ENCODE assay signal across 1 cellular context in the genomic region with DNA sequence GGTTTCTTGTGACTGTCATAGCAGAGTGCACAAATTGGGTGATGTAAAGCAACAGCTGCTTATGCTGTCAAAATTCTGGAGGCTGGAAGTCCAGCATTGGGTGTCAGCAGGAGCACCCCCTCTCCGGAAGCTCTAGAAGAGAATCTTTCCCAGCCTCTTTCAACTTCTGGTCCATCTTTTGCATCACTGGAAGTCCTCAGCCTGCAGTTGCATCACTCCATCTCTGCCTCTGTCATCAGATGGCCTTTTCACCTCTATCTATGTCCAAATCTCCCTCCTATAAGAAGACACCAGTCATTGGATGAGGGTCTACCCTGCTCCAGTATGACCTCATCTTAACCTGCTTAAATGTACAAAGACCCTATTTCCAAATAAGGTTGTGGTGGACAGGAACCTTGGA.
TF ChIP-seq lines count a peak whose summit lies in the region.

No MANE protein-coding gene starts in this region.

TF ChIP-seq in K562, 482 proteins besides CTCF, POLR2A, EP300 and RAD21 (continued from another document):
- no peak for TF ChIP-seq ZNF699 (CRISPR knock-in tag; IDR thresholded peaks at IDR 0.05; ENCODE audit: insufficient replicate concordance)
- no peak for TF ChIP-seq POLR2B (IDR thresholded peaks at IDR 0.05; ENCODE audit: low read depth, partially characterized antibody)
- TF ChIP-seq, protein P1, sequence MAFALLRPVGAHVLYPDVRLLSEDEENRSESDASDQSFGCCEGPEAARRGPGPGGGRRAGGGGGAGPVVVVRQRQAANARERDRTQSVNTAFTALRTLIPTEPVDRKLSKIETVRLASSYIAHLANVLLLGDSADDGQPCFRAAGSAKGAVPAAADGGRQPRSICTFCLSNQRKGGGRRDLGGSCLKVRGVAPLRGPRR (CRISPR knock-in tag; IDR thresholded peaks at IDR 0.05), result no peak
- no peak for TF ChIP-seq KDM4B (IDR thresholded peaks at IDR 0.05; ENCODE audit: borderline replicate concordance in 2 of 2, low read depth in 1 of 2)
- TF ChIP-seq, protein P2, sequence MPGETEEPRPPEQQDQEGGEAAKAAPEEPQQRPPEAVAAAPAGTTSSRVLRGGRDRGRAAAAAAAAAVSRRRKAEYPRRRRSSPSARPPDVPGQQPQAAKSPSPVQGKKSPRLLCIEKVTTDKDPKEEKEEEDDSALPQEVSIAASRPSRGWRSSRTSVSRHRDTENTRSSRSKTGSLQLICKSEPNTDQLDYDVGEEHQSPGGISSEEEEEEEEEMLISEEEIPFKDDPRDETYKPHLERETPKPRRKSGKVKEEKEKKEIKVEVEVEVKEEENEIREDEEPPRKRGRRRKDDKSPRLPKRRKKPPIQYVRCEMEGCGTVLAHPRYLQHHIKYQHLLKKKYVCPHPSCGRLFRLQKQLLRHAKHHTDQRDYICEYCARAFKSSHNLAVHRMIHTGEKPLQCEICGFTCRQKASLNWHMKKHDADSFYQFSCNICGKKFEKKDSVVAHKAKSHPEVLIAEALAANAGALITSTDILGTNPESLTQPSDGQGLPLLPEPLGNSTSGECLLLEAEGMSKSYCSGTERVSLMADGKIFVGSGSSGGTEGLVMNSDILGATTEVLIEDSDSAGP (CRISPR knock-in tag; IDR thresholded peaks at IDR 0.05), result no peak
- TF ChIP-seq RBM34 (IDR thresholded peaks at IDR 0.05; ENCODE audit: borderline replicate concordance, insufficient read depth, low read length), result no peak
- TF ChIP-seq, protein P3, sequence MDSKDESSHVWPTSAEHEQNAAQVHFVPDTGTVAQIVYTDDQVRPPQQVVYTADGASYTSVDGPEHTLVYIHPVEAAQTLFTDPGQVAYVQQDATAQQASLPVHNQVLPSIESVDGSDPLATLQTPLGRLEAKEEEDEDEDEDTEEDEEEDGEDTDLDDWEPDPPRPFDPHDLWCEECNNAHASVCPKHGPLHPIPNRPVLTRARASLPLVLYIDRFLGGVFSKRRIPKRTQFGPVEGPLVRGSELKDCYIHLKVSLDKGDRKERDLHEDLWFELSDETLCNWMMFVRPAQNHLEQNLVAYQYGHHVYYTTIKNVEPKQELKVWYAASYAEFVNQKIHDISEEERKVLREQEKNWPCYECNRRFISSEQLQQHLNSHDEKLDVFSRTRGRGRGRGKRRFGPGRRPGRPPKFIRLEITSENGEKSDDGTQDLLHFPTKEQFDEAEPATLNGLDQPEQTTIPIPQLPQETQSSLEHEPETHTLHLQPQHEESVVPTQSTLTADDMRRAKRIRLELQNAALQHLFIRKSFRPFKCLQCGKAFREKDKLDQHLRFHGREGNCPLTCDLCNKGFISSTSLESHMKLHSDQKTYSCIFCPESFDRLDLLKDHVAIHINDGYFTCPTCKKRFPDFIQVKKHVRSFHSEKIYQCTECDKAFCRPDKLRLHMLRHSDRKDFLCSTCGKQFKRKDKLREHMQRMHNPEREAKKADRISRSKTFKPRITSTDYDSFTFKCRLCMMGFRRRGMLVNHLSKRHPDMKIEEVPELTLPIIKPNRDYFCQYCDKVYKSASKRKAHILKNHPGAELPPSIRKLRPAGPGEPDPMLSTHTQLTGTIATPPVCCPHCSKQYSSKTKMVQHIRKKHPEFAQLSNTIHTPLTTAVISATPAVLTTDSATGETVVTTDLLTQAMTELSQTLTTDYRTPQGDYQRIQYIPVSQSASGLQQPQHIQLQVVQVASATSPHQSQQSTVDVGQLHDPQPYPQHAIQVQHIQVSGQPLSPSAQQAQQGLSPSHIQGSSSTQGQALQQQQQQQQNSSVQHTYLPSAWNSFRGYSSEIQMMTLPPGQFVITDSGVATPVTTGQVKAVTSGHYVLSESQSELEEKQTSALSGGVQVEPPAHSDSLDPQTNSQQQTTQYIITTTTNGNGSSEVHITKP (IDR thresholded peaks at IDR 0.05; ENCODE audit: partially characterized antibody), result no peak
- 0 out of 2 replicates have a peak, but pooled peaks have one; percentile 12 for TF ChIP-seq CTBP1 (IDR thresholded peaks at IDR 0.05; ENCODE audit: borderline replicate concordance)
- no peak for TF ChIP-seq GTF2F1 (IDR thresholded peaks at IDR 0.05; ENCODE audit: low read depth, low read length)
- no peak for TF ChIP-seq PREB (CRISPR knock-in tag; IDR thresholded peaks at IDR 0.05)
TF ChIP-seq in K562: peak in this region for 4.
